ENCODE assay signal across 28 cellular contexts in the genomic region with DNA sequence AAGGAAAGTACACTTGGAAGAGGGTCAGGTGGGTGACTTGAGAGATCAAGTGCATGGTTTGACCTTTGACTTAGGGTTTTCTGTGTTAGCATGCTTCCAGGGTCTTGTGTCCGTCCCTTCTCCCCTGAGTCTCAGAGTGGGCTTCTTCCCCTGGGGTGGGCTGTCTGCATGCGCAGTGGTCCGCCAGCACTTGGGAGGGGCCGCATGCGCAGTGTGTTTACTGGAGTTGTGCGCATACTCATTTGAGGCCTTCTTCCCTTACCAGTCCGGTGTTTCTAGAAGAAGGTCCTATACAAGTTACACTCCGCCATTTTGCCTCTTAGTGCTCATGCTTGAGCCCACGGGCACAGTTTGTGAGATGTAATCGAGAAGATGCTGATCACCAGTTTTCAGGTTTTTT.
"Had no signal": no experiment of that assay in that cellular context is flagged by ENCODE, and none has a peak within 500 bp of the region (broad histone marks: within the 10 kb centered on the region; RNA-seq: fewer than 3 reads in every experiment).

No MANE protein-coding gene starts in this region.

- H3K9me3 ChIP-seq: Peyer's patch had no signal

- FAIRE-seq: bronchial epithelial cell, TTC549 had no signal

- H3K4me3 ChIP-seq: ascending aorta, body of pancreas, Peyer's patch had no signal

- H3K4me1 ChIP-seq: body of pancreas had no signal

- H3K27ac Mint-ChIP-seq: activated B cell treated with CpG ODN at 0.5 μM for 24 hours; activated CD4-positive, alpha-beta T cell treated with anti-CD3 and anti-CD28 coated beads, Interleukin-2, amount 10 ng/mL, durations not matched to agents 24 days and 14 days; activated naive CD4-positive, alpha-beta T cell treated with anti-CD3 and anti-CD28 coated beads, Interleukin-2, amount 50 U/mL, for 72 hours; activated naive CD8-positive, alpha-beta T cell treated with anti-CD3 and anti-CD28 coated beads, Interleukin-2, amount 50 U/mL, for 24 hours had no signal

- H3K27ac ChIP-seq: ascending aorta, body of pancreas, RWPE1 had no signal

- ATAC-seq: activated naive CD4-positive, alpha-beta T cell treated with anti-CD3 and anti-CD28 coated beads, Interleukin-2, amount 50 U/mL, for 72 hours; activated naive CD8-positive, alpha-beta T cell treated with anti-CD3 and anti-CD28 coated beads, Interleukin-2, amount 50 U/mL, for 24 hours; body of pancreas; T-cell had no signal

- H3K9ac ChIP-seq: KMS-11 had no signal

- H3K27me3 ChIP-seq: ascending aorta, body of pancreas, Peyer's patch had no signal

- H3K4me3 Mint-ChIP-seq: activated B cell treated with CpG ODN at 0.5 μM for 24 hours; activated CD4-positive, alpha-beta T cell treated with anti-CD3 and anti-CD28 coated beads, Interleukin-2, amount 10 ng/mL, durations not matched to agents 24 days and 14 days; activated naive CD8-positive, alpha-beta T cell treated with anti-CD3 and anti-CD28 coated beads, Interleukin-2, amount 50 U/mL, for 24 hours; T-cell had no signal

- DNase-seq: activated B cell treated with CpG ODN at 0.5 μM for 24 hours; activated CD4-positive, alpha-beta T cell treated with anti-CD3 and anti-CD28 coated beads for 1 hour; activated CD4-positive, alpha-beta T cell treated with anti-CD3 and anti-CD28 coated beads, Interleukin-2, amount 10 ng/mL, durations not matched to agents 24 days and 14 days; activated CD4-positive, alpha-beta T cell treated with anti-CD3 and anti-CD28 coated beads, Interleukin-2, amount 50 U/mL, for 48 hours; activated CD8-positive, alpha-beta memory T cell treated with anti-CD3 and anti-CD28 coated beads, Interleukin-2, amount 50 U/mL, for 4 hours; activated naive CD4-positive, alpha-beta T cell treated with Interleukin-2 at 50 U/mL for 16 hours; activated naive CD8-positive, alpha-beta T cell treated with anti-CD3 and anti-CD28 coated beads, Interleukin-2, amount 50 U/mL, for 24 hours; amniotic stem cell; body of pancreas; NCI-H1092; NCI-H1417; NCI-H1930; NCI-H345; NCI-H510A; NCI-H526 treated with DMSO at 0.1 percent for 48 hours; NCI-H82; Peyer's patch; SHP77 treated with DMSO at 0.1 percent for 48 hours; T-cell; T-helper 2 cell; T1000 had no signal

- H3K27me3 Mint-ChIP-seq: activated B cell treated with CpG ODN at 0.5 μM for 24 hours; activated naive CD8-positive, alpha-beta T cell treated with anti-CD3 and anti-CD28 coated beads, Interleukin-2, amount 50 U/mL, for 24 hours; IgD-negative memory B cell; T-cell had no signal

- H3K36me3 ChIP-seq: Peyer's patch had no signal
